Comparison of ENCODE assay signal across 21 cellular contexts in the genomic region with DNA sequence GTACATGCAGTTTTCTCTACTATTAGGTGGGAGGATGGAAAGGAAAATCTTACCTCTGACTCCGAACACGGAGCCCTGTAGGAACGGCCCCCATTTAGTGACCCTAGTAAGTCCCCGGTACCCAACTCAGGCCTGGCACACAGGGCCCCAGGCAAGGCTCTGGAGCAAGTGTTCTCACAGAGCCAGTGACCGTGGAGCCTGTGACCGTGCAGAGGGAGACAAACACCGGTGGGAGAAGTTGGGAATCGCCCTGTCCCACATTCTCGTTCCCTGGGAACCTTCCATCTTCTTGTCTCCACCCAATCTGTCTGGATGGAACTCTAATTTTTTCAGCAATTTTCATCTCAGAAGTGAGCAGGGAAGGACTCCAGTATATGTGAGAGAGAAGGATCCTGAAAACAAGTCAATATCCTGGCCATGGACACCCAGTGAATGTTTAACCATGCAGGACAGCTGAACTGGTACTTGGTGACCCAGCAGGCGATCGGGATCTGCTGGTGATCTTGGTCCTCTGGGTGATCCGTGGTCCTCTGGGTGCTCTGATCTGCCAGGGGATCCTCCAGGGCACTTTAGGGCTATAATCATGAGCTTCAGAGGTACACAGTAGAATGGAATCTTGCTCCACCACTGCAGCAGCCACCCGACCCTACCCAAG.
"Had no signal": no experiment of that assay in that cellular context is flagged by ENCODE, and none has a peak within 500 bp of the region (broad histone marks: within the 10 kb centered on the region; RNA-seq: fewer than 3 reads in every experiment).

No MANE protein-coding gene starts in this region.

- H3K36me3 ChIP-seq: heart left ventricle, sigmoid colon had no signal

- H3K4me3 Mint-ChIP-seq: naive B cell had no signal

- H3K27me3 ChIP-seq: heart left ventricle, sigmoid colon had no signal

- H3K9ac ChIP-seq: parathyroid adenoma had no signal

- H3K36me3 Mint-ChIP-seq: naive B cell had no signal

- H3K4me3 ChIP-seq: coronary artery, heart left ventricle, psoas muscle, sigmoid colon, skin epidermis had no signal

- H3K4me1 ChIP-seq: parathyroid adenoma, psoas muscle had no signal

- ATAC-seq: esophagus mucosa, heart left ventricle, left ventricle myocardium superior, psoas muscle had no signal

- H3K79me2 ChIP-seq: parathyroid adenoma had no signal

- DNase-seq: central memory CD4-positive, alpha-beta T cell; effector CD4-positive, alpha-beta T cell; heart left ventricle; hippocampal formation; left ventricle myocardium superior; mesendoderm; naive B cell; psoas muscle; retina; sigmoid colon; stimulated activated CD4-positive, alpha-beta T cell treated with anti-CD3 and anti-CD28 coated beads, Interleukin-2, amount 100 ng/mL, for 48 hours; stimulated activated naive CD4-positive, alpha-beta T cell treated with Interleukin-2 at 50 U/mL for 16 hours; trophoblast cell had no signal

- H2AFZ ChIP-seq: parathyroid adenoma had no signal

- FAIRE-seq: endometrium, frontal cortex, keratinocyte, urothelium cell line had no signal

- H3K27ac ChIP-seq: coronary artery, heart left ventricle, parathyroid adenoma, psoas muscle, sigmoid colon, skin epidermis had no signal

- H3K9me3 ChIP-seq: heart left ventricle, psoas muscle, sigmoid colon had no signal
